Comparison of ENCODE assay signal across 1 cellular context in genomic region chr16:4092547-4093265, GRCh38.
TF ChIP-seq lines count a peak whose summit lies in the region.

No MANE protein-coding gene starts in this region.

TF ChIP-seq in neural cell, 6 proteins besides CTCF, POLR2A, EP300 and RAD21 (continued from another document):
- TF ChIP-seq, protein P1, sequence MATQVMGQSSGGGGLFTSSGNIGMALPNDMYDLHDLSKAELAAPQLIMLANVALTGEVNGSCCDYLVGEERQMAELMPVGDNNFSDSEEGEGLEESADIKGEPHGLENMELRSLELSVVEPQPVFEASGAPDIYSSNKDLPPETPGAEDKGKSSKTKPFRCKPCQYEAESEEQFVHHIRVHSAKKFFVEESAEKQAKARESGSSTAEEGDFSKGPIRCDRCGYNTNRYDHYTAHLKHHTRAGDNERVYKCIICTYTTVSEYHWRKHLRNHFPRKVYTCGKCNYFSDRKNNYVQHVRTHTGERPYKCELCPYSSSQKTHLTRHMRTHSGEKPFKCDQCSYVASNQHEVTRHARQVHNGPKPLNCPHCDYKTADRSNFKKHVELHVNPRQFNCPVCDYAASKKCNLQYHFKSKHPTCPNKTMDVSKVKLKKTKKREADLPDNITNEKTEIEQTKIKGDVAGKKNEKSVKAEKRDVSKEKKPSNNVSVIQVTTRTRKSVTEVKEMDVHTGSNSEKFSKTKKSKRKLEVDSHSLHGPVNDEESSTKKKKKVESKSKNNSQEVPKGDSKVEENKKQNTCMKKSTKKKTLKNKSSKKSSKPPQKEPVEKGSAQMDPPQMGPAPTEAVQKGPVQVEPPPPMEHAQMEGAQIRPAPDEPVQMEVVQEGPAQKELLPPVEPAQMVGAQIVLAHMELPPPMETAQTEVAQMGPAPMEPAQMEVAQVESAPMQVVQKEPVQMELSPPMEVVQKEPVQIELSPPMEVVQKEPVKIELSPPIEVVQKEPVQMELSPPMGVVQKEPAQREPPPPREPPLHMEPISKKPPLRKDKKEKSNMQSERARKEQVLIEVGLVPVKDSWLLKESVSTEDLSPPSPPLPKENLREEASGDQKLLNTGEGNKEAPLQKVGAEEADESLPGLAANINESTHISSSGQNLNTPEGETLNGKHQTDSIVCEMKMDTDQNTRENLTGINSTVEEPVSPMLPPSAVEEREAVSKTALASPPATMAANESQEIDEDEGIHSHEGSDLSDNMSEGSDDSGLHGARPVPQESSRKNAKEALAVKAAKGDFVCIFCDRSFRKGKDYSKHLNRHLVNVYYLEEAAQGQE (IDR thresholded peaks at IDR 0.05; ENCODE audit: borderline replicate concordance) = no peak
TF ChIP-seq in neural cell: peak in this region for 0.
